In genomic region chr15:40474581-40474980, GRCh38 we compare ENCODE assay signal across 12 cellular contexts. TPM values are rescaled to one million over a fixed set of nuclear protein-coding genes. Genes with fewer than 3 reads are reported as not detected.
A peak's percentile ranks its signal among the peaks of the same experiment; 100 is the strongest.
DNase-seq lines count a peak whose midpoint lies in the region; ATAC-seq, FAIRE-seq and TF ChIP-seq lines count a peak whose summit lies in the region.
"Had no signal": no experiment of that assay in that cellular context is flagged by ENCODE, and none has a peak within 500 bp of the region (broad histone marks: within the 10 kb centered on the region; RNA-seq: fewer than 3 reads in every experiment).

No MANE protein-coding gene starts in this region.

- H3K36me3 Mint-ChIP-seq in activated naive CD8-positive, alpha-beta T cell treated with anti-CD3 and anti-CD28 coated beads for 36 hours: peaks cover 3% of the 10 kb centered on the region
- no peaks in the 10 kb centered on the region for H3K36me3 Mint-ChIP-seq in activated naive CD8-positive, alpha-beta T cell treated with anti-CD3 and anti-CD28 coated beads, Interleukin-2, amount 50 U/mL, for 24 hours (ENCODE audit: low read depth)
- H3K36me3 Mint-ChIP-seq: CD4-positive, CD25-positive, alpha-beta regulatory T cell had no signal

- peaks cover 12% of the 10 kb centered on the region for H3K4me1 Mint-ChIP-seq in activated naive CD8-positive, alpha-beta T cell treated with anti-CD3 and anti-CD28 coated beads for 36 hours
- peaks cover 19% of the 10 kb centered on the region for H3K4me1 Mint-ChIP-seq in activated naive CD8-positive, alpha-beta T cell treated with anti-CD3 and anti-CD28 coated beads, Interleukin-2, amount 50 U/mL, for 24 hours

- no peaks in the 10 kb centered on the region for H3K36me3 ChIP-seq in kidney (ENCODE audit: control insufficient read depth in 1 of 2, insufficient read depth in 2 of 2, low read length in 2 of 2)

- H3K4me1 ChIP-seq in kidney (ENCODE audit: control insufficient read depth in 1 of 2, insufficient read depth in 1 of 2, low read depth in 1 of 2, low read length in 2 of 2): peaks cover 0 to 15% of the 10 kb centered on the region in 2 donors

- H3K27ac Mint-ChIP-seq in activated naive CD8-positive, alpha-beta T cell treated with anti-CD3 and anti-CD28 coated beads for 36 hours: peak overlapping the region; percentile 10
- no peak overlapping the region for H3K27ac Mint-ChIP-seq in activated naive CD8-positive, alpha-beta T cell treated with anti-CD3 and anti-CD28 coated beads, Interleukin-2, amount 50 U/mL, for 24 hours

- no peak for TF ChIP-seq CTCF in kidney (IDR thresholded peaks at IDR 0.05; ENCODE audit: borderline replicate concordance, extremely low read depth, insufficient read depth)

- no peak overlapping the region for H3K9ac ChIP-seq in kidney (ENCODE audit: low read length in 2 of 2)

- ATAC-seq in activated naive CD8-positive, alpha-beta T cell treated with anti-CD3 and anti-CD28 coated beads, Interleukin-2, amount 50 U/mL, for 24 hours: no peak
- no peak for ATAC-seq in HG02852 (IDR thresholded peaks at IDR 0.05; ENCODE audit: unreplicated experiment)

- H3K9me3 ChIP-seq in kidney (ENCODE audit: control insufficient read depth in 1 of 2, low read length in 2 of 2): no peaks in the 10 kb centered on the region

- no peak for DNase-seq in activated naive CD8-positive, alpha-beta T cell treated with anti-CD3 and anti-CD28 coated beads for 36 hours
- DNase-seq in activated naive CD8-positive, alpha-beta T cell treated with anti-CD3 and anti-CD28 coated beads, Interleukin-2, amount 50 U/mL, for 24 hours: no peak
- DNase-seq in kidney (peak; percentile 39), posterior vena cava (ENCODE audit: low spot score) (peak; percentile 38), kidney glomerular epithelial cell (lab: John Stamatoyannopoulos, UW) (no peak), DMS53 (lab: John Stamatoyannopoulos, UW) (no peak), NCI-H2227 treated with DMSO at 0.1 percent for 48 hours (lab: John Stamatoyannopoulos, UW) (no peak)
- DNase-seq: CD4-positive, CD25-positive, alpha-beta regulatory T cell had no signal

- no peak for FAIRE-seq in kidney (lab: Jason Lieb, UNC)
- FAIRE-seq: H54 had no signal

- H3K4me3 ChIP-seq in kidney (ENCODE audit: low read length in 2 of 2): no peak overlapping the region

- H3K27ac ChIP-seq in kidney (ENCODE audit: low read depth in 2 of 2, low read length in 2 of 2): no peak overlapping the region
- H3K27ac ChIP-seq: 22Rv1, HL-60 had no signal

- intact Hi-C loops in kidney (cut with DNase I) (no loop called here), posterior vena cava (cut with DNase I) (no loop called here)

- H3K4me3 Mint-ChIP-seq in activated naive CD8-positive, alpha-beta T cell treated with anti-CD3 and anti-CD28 coated beads for 36 hours: no peak overlapping the region
- no peak overlapping the region for H3K4me3 Mint-ChIP-seq in activated naive CD8-positive, alpha-beta T cell treated with anti-CD3 and anti-CD28 coated beads, Interleukin-2, amount 50 U/mL, for 24 hours

- H3K9me3 Mint-ChIP-seq in activated naive CD8-positive, alpha-beta T cell treated with anti-CD3 and anti-CD28 coated beads for 36 hours: no peaks in the 10 kb centered on the region
- no peaks in the 10 kb centered on the region for H3K9me3 Mint-ChIP-seq in activated naive CD8-positive, alpha-beta T cell treated with anti-CD3 and anti-CD28 coated beads, Interleukin-2, amount 50 U/mL, for 24 hours

- H3K27me3 Mint-ChIP-seq in activated naive CD8-positive, alpha-beta T cell treated with anti-CD3 and anti-CD28 coated beads for 36 hours: no peaks in the 10 kb centered on the region
- H3K27me3 Mint-ChIP-seq in activated naive CD8-positive, alpha-beta T cell treated with anti-CD3 and anti-CD28 coated beads, Interleukin-2, amount 50 U/mL, for 24 hours: no peaks in the 10 kb centered on the region

RNA-seq across cellular contexts. Expression of gene CHST14, which starts 3.8 kb away (rescaled TPM):
- 1 to 10 TPM; 5.7 to 7.1 TPM for total RNA-seq in activated naive CD8-positive, alpha-beta T cell treated with anti-CD3 and anti-CD28 coated beads for 36 hours
- 14.3 TPM for total RNA-seq in kidney
- polyA plus RNA-seq in kidney (ENCODE audit: insufficient read depth, low read depth, low replicate concordance): 11.9 TPM
- 10 to 100 TPM; 11.8 to 15.8 TPM for total RNA-seq in posterior vena cava

RNA-seq across cellular contexts. Expression of gene BAHD1, which starts 33.8 kb away (rescaled TPM):
- 10 to 100 TPM; 18.0 to 18.7 TPM for total RNA-seq in activated naive CD8-positive, alpha-beta T cell treated with anti-CD3 and anti-CD28 coated beads for 36 hours
- total RNA-seq in kidney (28.4 TPM), posterior vena cava (10 to 100 TPM; 11.9 to 13.8 TPM)
- 13.3 TPM for polyA plus RNA-seq in kidney (ENCODE audit: insufficient read depth, low read depth, low replicate concordance)

Comparison
In these comparisons a context has a peak if more than half of its experiments do, and no peak if none do; other contexts are left out.
1. DNase-seq: peak in kidney (single experiment) and posterior vena cava (single experiment); none in activated naive CD8-positive, alpha-beta T cell treated with anti-CD3 and anti-CD28 coated beads for 36 hours (single experiment), activated naive CD8-positive, alpha-beta T cell treated with anti-CD3 and anti-CD28 coated beads, Interleukin-2, amount 50 U/mL, for 24 hours (single experiment), kidney glomerular epithelial cell (single experiment), DMS53 (single experiment) and NCI-H2227 treated with DMSO at 0.1 percent for 48 hours (single experiment).